30 cellular contexts compared by ENCODE assay signal in the genomic region with DNA sequence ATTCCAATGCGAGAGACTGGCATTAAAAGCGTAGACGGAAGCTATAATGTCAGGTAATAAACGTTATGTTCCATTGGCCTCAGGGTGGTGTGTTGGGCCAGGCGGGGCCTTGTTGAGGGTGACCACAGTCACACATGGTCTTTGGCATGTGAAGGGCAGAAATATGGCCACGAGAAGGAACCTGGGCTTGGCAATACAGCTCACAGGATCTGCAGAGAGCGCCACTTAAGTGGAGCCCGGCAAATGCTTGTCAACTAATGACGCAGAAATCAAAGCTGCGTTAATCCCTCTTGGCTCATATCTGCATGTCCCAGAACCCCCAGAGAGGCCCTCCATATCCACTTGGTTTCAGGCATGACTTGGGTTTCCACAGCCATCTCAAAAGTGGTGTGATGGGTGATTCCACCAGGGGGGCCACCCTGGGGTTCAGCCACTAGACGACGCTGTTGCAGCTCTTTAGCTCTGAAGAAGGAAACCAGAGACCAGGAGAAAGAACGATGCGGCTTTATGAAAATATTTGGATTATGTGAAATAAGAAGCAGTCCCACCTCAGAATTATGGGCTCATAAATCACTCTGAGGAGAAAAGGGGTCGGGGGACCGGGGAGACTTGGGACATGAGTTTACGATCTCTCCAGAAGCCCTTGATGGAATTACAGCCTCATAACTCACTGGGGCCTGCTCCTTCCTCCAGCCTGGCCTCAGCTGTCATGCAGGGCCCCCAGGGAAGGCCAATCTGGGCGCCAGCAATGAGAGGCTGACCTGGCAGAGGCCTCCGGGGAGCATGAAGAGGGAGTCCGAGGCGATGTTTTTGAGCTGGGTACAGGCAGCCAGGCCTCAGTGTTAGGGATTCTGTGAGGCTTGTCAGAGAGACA.
DNase-seq lines count a peak whose midpoint lies in the region; TF ChIP-seq lines count a peak whose summit lies in the region.
"Had no signal": no experiment of that assay in that cellular context is flagged by ENCODE, and none has a peak within 500 bp of the region (broad histone marks: within the 10 kb centered on the region; RNA-seq: fewer than 3 reads in every experiment).

No MANE protein-coding gene starts in this region.

- no peaks in the 10 kb centered on the region for H3K36me3 ChIP-seq in mesenchymal stem cell (ENCODE audit: control insufficient read depth in 1 of 2, insufficient read depth in 2 of 2, low read depth in 1 of 2, low read length in 2 of 2)
- H3K36me3 ChIP-seq: ascending aorta, BLaER1, esophagus muscularis mucosa, gastroesophageal sphincter, ovary, right atrium auricular region, spleen, upper lobe of right lung had no signal

- H3K9ac ChIP-seq in mesenchymal stem cell (ENCODE audit: low read length): no peak overlapping the region
- H3K9ac ChIP-seq: BLaER1 had no signal

- no peaks in the 10 kb centered on the region for H3K36me3 Mint-ChIP-seq in HFFc6 (ENCODE audit: low read depth)
- no peaks in the 10 kb centered on the region for H3K36me3 Mint-ChIP-seq in brain
- no peaks in the 10 kb centered on the region for H3K36me3 Mint-ChIP-seq in nephron (ENCODE audit: low read depth)
- H3K36me3 Mint-ChIP-seq: activated naive CD8-positive, alpha-beta T cell treated with anti-CD3 and anti-CD28 coated beads for 36 hours; naive thymus-derived CD8-positive, alpha-beta T cell had no signal

- H3K14ac ChIP-seq in mesenchymal stem cell (ENCODE audit: low read length in 2 of 2): no peak overlapping the region

- peaks cover 4% of the 10 kb centered on the region for H3K4me1 ChIP-seq in mesenchymal stem cell (ENCODE audit: control insufficient read depth, insufficient read depth, low read depth, low read length)
- H3K4me1 ChIP-seq: ascending aorta, esophagus muscularis mucosa, gastroesophageal sphincter, right atrium auricular region, spleen, upper lobe of right lung had no signal

- no peak overlapping the region for H3K4me2 ChIP-seq in mesenchymal stem cell (ENCODE audit: low read length, poor library complexity, severe bottlenecking)
- H3K4me2 ChIP-seq: BLaER1 had no signal

- TF ChIP-seq CTCF in AG04449 (IDR thresholded peaks at IDR 0.05; ENCODE audit: insufficient read depth, low read length, missing control alignments) (peak; percentile 49), HFFc6 (IDR thresholded peaks at IDR 0.05) (peak; percentile 37), brain (conservative IDR thresholded peaks at IDR 0.05) (peak in 1 of 2 experiments; percentile 51), nephron (IDR thresholded peaks at IDR 0.05; ENCODE audit: unreplicated experiment in 3 of 3) (peak; percentile 20 to 50 (median 35))

- no peak overlapping the region for H2AFZ ChIP-seq in mesenchymal stem cell (ENCODE audit: low read depth, low read length)

- WGBS in mesenchymal stem cell: 47% methylated on average over 20 of the region's 21 CpGs

- no peak overlapping the region for H2BK120ac ChIP-seq in mesenchymal stem cell (ENCODE audit: low read depth, low read length)

- H3K18ac ChIP-seq in mesenchymal stem cell (ENCODE audit: low read depth in 1 of 2, low read length in 2 of 2): no peak overlapping the region

- H3K4me3 ChIP-seq in AG04449 (ENCODE audit: low read depth, low read length) (no peak overlapping the region), mesenchymal stem cell (ENCODE audit: insufficient read depth in 1 of 2, low read depth in 1 of 2, low read length in 2 of 2) (no peak overlapping the region)
- H3K4me3 ChIP-seq: ascending aorta, BLaER1, esophagus muscularis mucosa, gastroesophageal sphincter, ovary, right atrium auricular region, spleen, upper lobe of right lung had no signal

- no peak overlapping the region for H3K4ac ChIP-seq in mesenchymal stem cell (ENCODE audit: low read depth in 1 of 2, low read length in 2 of 2)

- no peak overlapping the region for H2AK5ac ChIP-seq in mesenchymal stem cell (ENCODE audit: low read length, severe bottlenecking)

- H2BK15ac ChIP-seq in mesenchymal stem cell (ENCODE audit: low read depth, poor library complexity, severe bottlenecking): no peak overlapping the region

- H3K27ac Mint-ChIP-seq in HFFc6: no peak overlapping the region
- H3K27ac Mint-ChIP-seq in brain: peak overlapping the region in 4 of 5 experiments; percentile 53 to 86 (median 76)
- peak overlapping the region in 2 of 3 experiments; percentile 55 to 88 for H3K27ac Mint-ChIP-seq in nephron
- H3K27ac Mint-ChIP-seq: activated CD8-positive, alpha-beta T cell treated with anti-CD3 and anti-CD28 coated beads for 36 hours; activated naive CD8-positive, alpha-beta T cell treated with anti-CD3 and anti-CD28 coated beads for 36 hours; activated T-helper 2 cell treated with anti-CD3 and anti-CD28 coated beads, Interferon-gamma antibody, Interleukin-2, Interleukin-4, amounts not matched to agents 10 μg/mL and 5 μg/mL and 100 μg/mL, durations not matched to agents 14 hours and 24 hours and 36 hours; dendritic cell treated with granulocyte-macrophage colony-stimulating factor and Interleukin-4, amounts not matched to agents 40 ng/mL and 50 ng/mL, for 4 days; naive thymus-derived CD8-positive, alpha-beta T cell; T-helper 1 cell treated with Interleukin-12 subunit alpha and Interleukin-12 subunit beta and Interleukin-4 antibody, amounts not matched to agents 30 μg/mL and 1 μg/mL, for 36 hours had no signal

- H3K9me3 Mint-ChIP-seq in HFFc6 (no peaks in the 10 kb centered on the region), brain (no peaks in the 10 kb centered on the region), nephron (no peaks in the 10 kb centered on the region)
- H3K9me3 Mint-ChIP-seq: activated CD8-positive, alpha-beta T cell treated with anti-CD3 and anti-CD28 coated beads for 36 hours; activated naive CD8-positive, alpha-beta T cell treated with anti-CD3 and anti-CD28 coated beads for 36 hours; activated T-helper 2 cell treated with anti-CD3 and anti-CD28 coated beads, Interferon-gamma antibody, Interleukin-2, Interleukin-4, amounts not matched to agents 10 μg/mL and 5 μg/mL and 100 μg/mL, durations not matched to agents 14 hours and 24 hours and 36 hours; dendritic cell treated with granulocyte-macrophage colony-stimulating factor and Interleukin-4, amounts not matched to agents 40 ng/mL and 50 ng/mL, for 4 days; naive thymus-derived CD8-positive, alpha-beta T cell; T-helper 1 cell treated with Interleukin-12 subunit alpha and Interleukin-12 subunit beta and Interleukin-4 antibody, amounts not matched to agents 30 μg/mL and 1 μg/mL, for 36 hours had no signal

- H3K79me1 ChIP-seq in mesenchymal stem cell (replicated peaks; ENCODE audit: low read length, poor library complexity, severe bottlenecking): no peaks in the 10 kb centered on the region

- no peaks in the 10 kb centered on the region for H3K27me3 ChIP-seq in mesenchymal stem cell (ENCODE audit: control insufficient read depth in 1 of 2, insufficient read depth in 1 of 2, low read length in 2 of 2)
- H3K27me3 ChIP-seq: ascending aorta, BLaER1, esophagus muscularis mucosa, gastroesophageal sphincter, ovary, right atrium auricular region, spleen, upper lobe of right lung had no signal

- POLR2A ChIA-PET in AG04449 (lab: Yijun Ruan, JAX): no interaction called here

- CTCF ChIA-PET in AG04449 (lab: Yijun Ruan, JAX): interaction anchor here (0.9 to 2.6 kb wide), 6 partner anchors 9 to 466 kb away, joined by 3 to 6 read pairs (median 3); no protein-coding TSS in a partner anchor

- DNase-seq in AG04449 (ENCODE audit: low read depth, low spot score): no peak
- no peak for DNase-seq in HFFc6
- no peak for DNase-seq in activated naive CD4-positive, alpha-beta T cell treated with Interleukin-2 at 50 U/mL for 16 hours
- no peak for DNase-seq in NCI-H1092 treated with DMSO at 0.1 percent for 48 hours (lab: John Stamatoyannopoulos, UW)
- DNase-seq in stimulated activated CD4-positive, alpha-beta T cell treated with anti-CD3 and anti-CD28 coated beads, Interleukin-2, amount 100 ng/mL, for 48 hours: no peak
- no peak for DNase-seq in mesenchymal stem cell
- DNase-seq: ACHN; activated CD8-positive, alpha-beta T cell treated with anti-CD3 and anti-CD28 coated beads for 36 hours; activated naive CD8-positive, alpha-beta T cell treated with anti-CD3 and anti-CD28 coated beads for 36 hours; DMS53; MV-4-11; naive thymus-derived CD8-positive, alpha-beta T cell; NCI-H146; NCI-H226; NCI-H748 treated with DMSO at 0.1 percent for 48 hours; ovary; RPMI8226; spleen; stimulated activated CD4-positive, alpha-beta T cell treated with anti-CD3 and anti-CD28 coated beads, Interleukin-4, amount 100 ng/mL, for 1 hour; upper lobe of right lung had no signal

- no peak overlapping the region for H4K91ac ChIP-seq in mesenchymal stem cell (ENCODE audit: low read length)

- no peaks in the 10 kb centered on the region; the same call in 1 of the 2 replicates for H3K27me3 Mint-ChIP-seq in HFFc6 (ENCODE audit: insufficient read depth)
- no peaks in the 10 kb centered on the region for H3K27me3 Mint-ChIP-seq in brain
- H3K27me3 Mint-ChIP-seq in nephron (ENCODE audit: low read depth): peaks cover 42% of the 10 kb centered on the region
- H3K27me3 Mint-ChIP-seq: activated CD8-positive, alpha-beta T cell treated with anti-CD3 and anti-CD28 coated beads for 36 hours; dendritic cell treated with granulocyte-macrophage colony-stimulating factor and Interleukin-4, amounts not matched to agents 40 ng/mL and 50 ng/mL, for 4 days had no signal

- H3K4me1 Mint-ChIP-seq in HFFc6 (ENCODE audit: low read depth): peaks cover 43% of the 10 kb centered on the region
- peaks cover 52% of the 10 kb centered on the region for H3K4me1 Mint-ChIP-seq in brain
- peaks cover 24% of the 10 kb centered on the region for H3K4me1 Mint-ChIP-seq in nephron
- H3K4me1 Mint-ChIP-seq: activated naive CD8-positive, alpha-beta T cell treated with anti-CD3 and anti-CD28 coated beads for 36 hours; naive thymus-derived CD8-positive, alpha-beta T cell had no signal

- H2BK5ac ChIP-seq in mesenchymal stem cell (ENCODE audit: low read depth, low read length, poor library complexity, severe bottlenecking): no peak overlapping the region

- H3K4me3 Mint-ChIP-seq in HFFc6 (no peak overlapping the region), brain (peak overlapping the region in 1 of 5 experiments; percentile 25), nephron (peak overlapping the region in 1 of 3 experiments; percentile 10)
- H3K4me3 Mint-ChIP-seq: activated CD8-positive, alpha-beta T cell treated with anti-CD3 and anti-CD28 coated beads for 36 hours; activated naive CD8-positive, alpha-beta T cell treated with anti-CD3 and anti-CD28 coated beads for 36 hours; dendritic cell treated with granulocyte-macrophage colony-stimulating factor and Interleukin-4, amounts not matched to agents 40 ng/mL and 50 ng/mL, for 4 days; naive thymus-derived CD8-positive, alpha-beta T cell; T-helper 1 cell treated with Interleukin-12 subunit alpha and Interleukin-12 subunit beta and Interleukin-4 antibody, amounts not matched to agents 30 μg/mL and 1 μg/mL, for 36 hours had no signal

- no peak overlapping the region for H2BK12ac ChIP-seq in mesenchymal stem cell (ENCODE audit: low read length in 2 of 2)

- no peak overlapping the region for H4K8ac ChIP-seq in mesenchymal stem cell (ENCODE audit: low read length)

- H3K9me3 ChIP-seq in mesenchymal stem cell (ENCODE audit: control insufficient read depth, low read length): no peaks in the 10 kb centered on the region
- H3K9me3 ChIP-seq: ascending aorta, BLaER1, esophagus muscularis mucosa, gastroesophageal sphincter, ovary, right atrium auricular region, spleen, upper lobe of right lung had no signal

- H3K27ac ChIP-seq in mesenchymal stem cell (ENCODE audit: low read length, poor library complexity, severe bottlenecking): no peak overlapping the region
- H3K27ac ChIP-seq: ascending aorta, BLaER1, esophagus muscularis mucosa, gastroesophageal sphincter, ovary, right atrium auricular region, spleen, upper lobe of right lung had no signal

- no peak overlapping the region for H3K23ac ChIP-seq in mesenchymal stem cell (ENCODE audit: low read length in 2 of 2)
